ENCODE assay signal across 8 cellular contexts in the genomic region with DNA sequence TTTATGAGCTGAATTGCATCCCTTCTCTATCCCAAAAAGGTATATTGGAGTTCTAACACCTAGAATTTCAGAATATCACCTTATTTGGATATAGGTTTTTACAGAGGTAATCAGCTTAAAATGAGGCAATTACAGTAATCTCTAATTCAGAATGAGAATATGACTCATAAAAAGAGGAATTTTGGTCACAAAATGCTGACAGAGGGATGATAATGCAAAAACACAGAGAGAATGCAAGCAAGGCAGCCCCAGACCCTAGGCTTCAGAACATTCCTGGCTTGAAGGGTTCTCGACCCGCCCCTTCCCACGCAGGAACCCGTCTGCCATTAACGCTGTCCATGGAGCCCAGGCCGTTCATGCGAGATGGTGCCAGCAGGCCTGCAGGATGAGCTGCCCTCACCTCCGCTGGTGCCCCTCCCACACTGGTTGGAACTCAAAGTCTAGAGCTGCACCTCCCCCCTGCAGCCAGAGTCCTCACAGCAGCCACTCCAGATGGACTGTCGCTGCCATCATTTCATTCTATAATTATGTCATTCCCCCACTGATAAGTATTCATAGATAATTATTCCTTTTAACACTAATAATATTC.
DNase-seq lines count a peak whose midpoint lies in the region; ATAC-seq lines count a peak whose summit lies in the region.

No MANE protein-coding gene starts in this region.

- H3K4me3 Mint-ChIP-seq in activated CD4-positive, alpha-beta memory T cell treated with anti-CD3 and anti-CD28 coated beads for 36 hours, result no peak overlapping the region
- H3K4me3 Mint-ChIP-seq in activated CD4-positive, alpha-beta memory T cell treated with anti-CD3 and anti-CD28 coated beads, Interleukin-2, amount 10 ng/mL, durations not matched to agents 7 days and 5 days, result no peak overlapping the region
- H3K4me3 Mint-ChIP-seq in activated T-helper 17 cell treated with anti-CD3 and anti-CD28 coated beads, Interleukin-2, amount 50 U/mL, for 72 hours, result no peak overlapping the region
- peak overlapping the region in 2 of 8 donors; percentile 71 to 81 for H3K4me3 Mint-ChIP-seq in CD4-positive, alpha-beta memory T cell

- peak; percentile 76 for ATAC-seq in HG02981 (IDR thresholded peaks at IDR 0.05; ENCODE audit: unreplicated experiment)
- ATAC-seq in activated T-helper 17 cell treated with anti-CD3 and anti-CD28 coated beads, Interleukin-2, amount 50 U/mL, for 72 hours (replicated peaks), result peak; percentile 37

- no peaks in the 10 kb centered on the region for H3K9me3 Mint-ChIP-seq in activated CD4-positive, alpha-beta memory T cell treated with anti-CD3 and anti-CD28 coated beads for 36 hours
- H3K9me3 Mint-ChIP-seq in activated CD4-positive, alpha-beta memory T cell treated with anti-CD3 and anti-CD28 coated beads, Interleukin-2, amount 10 ng/mL, durations not matched to agents 7 days and 5 days, result peaks cover 2% of the 10 kb centered on the region
- peaks cover 4% of the 10 kb centered on the region for H3K9me3 Mint-ChIP-seq in activated T-helper 17 cell treated with anti-CD3 and anti-CD28 coated beads, Interleukin-2, amount 50 U/mL, for 72 hours
- H3K9me3 Mint-ChIP-seq in CD4-positive, alpha-beta memory T cell, result peaks cover 0 to 3% (median 0%) of the 10 kb centered on the region in 8 donors

- H3K27ac Mint-ChIP-seq in activated CD4-positive, alpha-beta memory T cell treated with anti-CD3 and anti-CD28 coated beads for 36 hours, result no peak overlapping the region
- no peak overlapping the region for H3K27ac Mint-ChIP-seq in activated CD4-positive, alpha-beta memory T cell treated with anti-CD3 and anti-CD28 coated beads, Interleukin-2, amount 10 ng/mL, durations not matched to agents 7 days and 5 days
- no peak overlapping the region for H3K27ac Mint-ChIP-seq in activated T-helper 17 cell treated with anti-CD3 and anti-CD28 coated beads, Interleukin-2, amount 50 U/mL, for 72 hours
- no peak overlapping the region for H3K27ac Mint-ChIP-seq in CD4-positive, alpha-beta memory T cell

- H3K4me1 ChIP-seq in CD4-positive, alpha-beta memory T cell (ENCODE audit: insufficient read depth, low read length), result peaks cover 10% of the 10 kb centered on the region

- H3K36me3 ChIP-seq in CD4-positive, alpha-beta memory T cell (ENCODE audit: insufficient read depth, low read length), result no peaks in the 10 kb centered on the region

- no peaks in the 10 kb centered on the region for H3K36me3 Mint-ChIP-seq in activated CD4-positive, alpha-beta memory T cell treated with anti-CD3 and anti-CD28 coated beads for 36 hours
- H3K36me3 Mint-ChIP-seq in activated CD4-positive, alpha-beta memory T cell treated with anti-CD3 and anti-CD28 coated beads, Interleukin-2, amount 10 ng/mL, durations not matched to agents 7 days and 5 days (ENCODE audit: low read depth), result no peaks in the 10 kb centered on the region
- H3K36me3 Mint-ChIP-seq in activated T-helper 17 cell treated with anti-CD3 and anti-CD28 coated beads, Interleukin-2, amount 50 U/mL, for 72 hours (ENCODE audit: low read depth), result no peaks in the 10 kb centered on the region
- H3K36me3 Mint-ChIP-seq in CD4-positive, alpha-beta memory T cell, result no peaks in the 10 kb centered on the region

- H3K27me3 Mint-ChIP-seq in activated CD4-positive, alpha-beta memory T cell treated with anti-CD3 and anti-CD28 coated beads for 36 hours, result no peaks in the 10 kb centered on the region
- no peaks in the 10 kb centered on the region for H3K27me3 Mint-ChIP-seq in activated CD4-positive, alpha-beta memory T cell treated with anti-CD3 and anti-CD28 coated beads, Interleukin-2, amount 10 ng/mL, durations not matched to agents 7 days and 5 days
- H3K27me3 Mint-ChIP-seq in activated T-helper 17 cell treated with anti-CD3 and anti-CD28 coated beads, Interleukin-2, amount 50 U/mL, for 72 hours, result no peaks in the 10 kb centered on the region
- no peaks in the 10 kb centered on the region for H3K27me3 Mint-ChIP-seq in CD4-positive, alpha-beta memory T cell

- CTCF ChIA-PET in activated CD4-positive, alpha-beta memory T cell treated with anti-CD3 and anti-CD28 coated beads for 36 hours (lab: Charles Lee), result no interaction called here
- CTCF ChIA-PET in activated CD4-positive, alpha-beta memory T cell treated with anti-CD3 and anti-CD28 coated beads, Interleukin-2, amount 10 ng/mL, durations not matched to agents 7 days and 5 days (lab: Charles Lee), result no interaction called here
- CTCF ChIA-PET in CD4-positive, alpha-beta memory T cell (lab: Charles Lee; ENCODE audit: partially characterized antibody), result interaction anchor here (1.0 to 1.4 kb wide), 2 partner anchors 12 to 331 kb away, joined by 5 to 7 read pairs; no protein-coding TSS in a partner anchor

- H3K4me3 ChIP-seq in CD4-positive, alpha-beta memory T cell (ENCODE audit: low read length in 2 of 2), result no peak overlapping the region

- POLR2A ChIA-PET in activated CD4-positive, alpha-beta memory T cell treated with anti-CD3 and anti-CD28 coated beads for 36 hours (lab: Charles Lee), result no interaction called here
- POLR2A ChIA-PET in activated CD4-positive, alpha-beta memory T cell treated with anti-CD3 and anti-CD28 coated beads, Interleukin-2, amount 10 ng/mL, durations not matched to agents 7 days and 5 days (lab: Charles Lee), result no interaction called here
- POLR2A ChIA-PET in CD4-positive, alpha-beta memory T cell (lab: Charles Lee; ENCODE audit: partially characterized antibody), result no interaction called here

- no peak overlapping the region for H3K27ac ChIP-seq in CD4-positive, alpha-beta memory T cell (ENCODE audit: low read depth, low read length)

- intact Hi-C loops in activated CD4-positive, alpha-beta memory T cell treated with anti-CD3 and anti-CD28 coated beads for 36 hours (cut with micrococcal nuclease), result no loop called here
- intact Hi-C loops in CD4-positive, alpha-beta memory T cell (cut with micrococcal nuclease), result no loop called here

- no peaks in the 10 kb centered on the region for H3K27me3 ChIP-seq in CD4-positive, alpha-beta memory T cell (ENCODE audit: insufficient read depth, low read length)

- DNase-seq in activated CD4-positive, alpha-beta memory T cell treated with anti-CD3 and anti-CD28 coated beads for 36 hours, result peak; percentile 10
- DNase-seq in activated CD4-positive, alpha-beta memory T cell treated with anti-CD3 and anti-CD28 coated beads, Interleukin-2, amount 10 ng/mL, durations not matched to agents 7 days and 5 days, result no peak
- DNase-seq in stimulated activated CD4-positive, alpha-beta T cell treated with anti-CD3 and anti-CD28 coated beads, Interleukin-4, amount 100 ng/mL, for 4 hours, result peak; percentile 13 to 14
- DNase-seq in DMS79 treated with DMSO at 0.1 percent for 48 hours (lab: John Stamatoyannopoulos, UW) (no peak), COLO668 (lab: John Stamatoyannopoulos, UW; ENCODE audit: unreplicated experiment) (no peak)
- DNase-seq in CD4-positive, alpha-beta memory T cell, result no peak

- peaks cover 25% of the 10 kb centered on the region for H3K4me1 Mint-ChIP-seq in activated CD4-positive, alpha-beta memory T cell treated with anti-CD3 and anti-CD28 coated beads for 36 hours (ENCODE audit: low read depth)
- H3K4me1 Mint-ChIP-seq in activated CD4-positive, alpha-beta memory T cell treated with anti-CD3 and anti-CD28 coated beads, Interleukin-2, amount 10 ng/mL, durations not matched to agents 7 days and 5 days, result peaks cover 4% of the 10 kb centered on the region
- peaks cover 9% of the 10 kb centered on the region for H3K4me1 Mint-ChIP-seq in activated T-helper 17 cell treated with anti-CD3 and anti-CD28 coated beads, Interleukin-2, amount 50 U/mL, for 72 hours
- peaks cover 10 to 32% (median 26%) of the 10 kb centered on the region in 4 donors for H3K4me1 Mint-ChIP-seq in CD4-positive, alpha-beta memory T cell

- H3K9me3 ChIP-seq in CD4-positive, alpha-beta memory T cell (ENCODE audit: control insufficient read depth in 1 of 2, low read length in 2 of 2), result no peaks in the 10 kb centered on the region

Comparison
In these comparisons a context has a peak if more than half of its experiments do, and no peak if none do; other contexts are left out.
1. DNase-seq: peak in activated CD4-positive, alpha-beta memory T cell treated with anti-CD3 and anti-CD28 coated beads for 36 hours (single experiment) and stimulated activated CD4-positive, alpha-beta T cell treated with anti-CD3 and anti-CD28 coated beads, Interleukin-4, amount 100 ng/mL, for 4 hours (2 of 2); none in activated CD4-positive, alpha-beta memory T cell treated with anti-CD3 and anti-CD28 coated beads, Interleukin-2, amount 10 ng/mL, durations not matched to agents 7 days and 5 days (single experiment), DMS79 treated with DMSO at 0.1 percent for 48 hours (single experiment), COLO668 (single experiment) and CD4-positive, alpha-beta memory T cell (0 of 5).